Comparison of ENCODE assay signal across 20 cellular contexts in the genomic region with DNA sequence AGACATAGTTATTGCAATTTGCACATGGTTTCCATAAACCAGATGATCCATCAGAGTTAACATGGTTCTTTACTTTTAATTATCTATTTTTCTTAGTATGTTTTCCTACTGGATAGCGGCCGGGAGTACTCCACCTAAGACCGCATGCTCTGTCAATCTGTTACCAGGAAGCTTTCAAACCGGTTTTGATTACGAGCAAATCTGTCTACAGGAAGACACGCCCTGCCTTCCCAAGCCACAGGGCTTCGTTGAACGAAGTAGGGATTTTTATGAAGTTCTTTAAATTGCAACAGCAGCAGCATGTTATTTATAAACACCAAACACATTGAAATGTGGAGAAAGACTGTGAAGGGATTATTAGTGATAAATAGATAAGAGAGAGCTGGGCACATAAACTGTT.
DNase-seq lines count a peak whose midpoint lies in the region; ATAC-seq, FAIRE-seq and TF ChIP-seq lines count a peak whose summit lies in the region.
"Had no signal": no experiment of that assay in that cellular context is flagged by ENCODE, and none has a peak within 500 bp of the region (broad histone marks: within the 10 kb centered on the region; RNA-seq: fewer than 3 reads in every experiment).

No MANE protein-coding gene starts in this region.

- intact Hi-C loops in mucosa of descending colon (cut with DNase I, micrococcal nuclease), result no loop called here

- peak; percentile 97 for ATAC-seq in mucosa of descending colon
- ATAC-seq in GM19324 (IDR thresholded peaks at IDR 0.05; ENCODE audit: low FRiP score, unreplicated experiment), result no peak
- ATAC-seq: GM12878 had no signal

- TF ChIP-seq CTCF in mucosa of descending colon (IDR thresholded peaks at IDR 0.05) (no peak), GM13977 (IDR thresholded peaks at IDR 0.05; ENCODE audit: extremely low read depth, insufficient read depth, missing control alignments) (no peak)

- H3K36me3 ChIP-seq in mucosa of descending colon (ENCODE audit: low read depth), result no peaks in the 10 kb centered on the region
- H3K36me3 ChIP-seq: BE2C, Peyer's patch, SJSA1 had no signal

- DNase-seq in NCI-H748 (lab: John Stamatoyannopoulos, UW; ENCODE audit: unreplicated experiment), result peak; percentile 78
- DNase-seq in NCI-H748 treated with DMSO at 0.1 percent for 48 hours (lab: John Stamatoyannopoulos, UW), result no peak
- peak; percentile 34 to 79 (median 41) for DNase-seq in mucosa of descending colon
- DNase-seq in NK-92 (lab: John Stamatoyannopoulos, UW; ENCODE audit: unreplicated experiment), result no peak
- no peak for DNase-seq in GM13977 (ENCODE audit: low spot score)
- DNase-seq in activated T-cell treated with anti-CD3 and anti-CD28 coated beads, Interleukin-2, amount 50 U/mL, for 1 hour, result no peak
- DNase-seq: BE2C; CD4-positive, CD25-positive, alpha-beta regulatory T cell; KG1; NCI-H1417 treated with DMSO at 0.1 percent for 48 hours; NCI-H2029 treated with DMSO at 0.1 percent for 48 hours; NCI-H2227 treated with DMSO at 0.1 percent for 48 hours; NCI-H526; NK-92 treated with Interleukin-12 subunit alpha and Interleukin-12 subunit beta, amount 100 ng/mL, for 24 hours had no signal

- H3K4me3 ChIP-seq in mucosa of descending colon, result no peak overlapping the region
- H3K4me3 ChIP-seq: GM12878, Peyer's patch, SJSA1 had no signal

- no peaks in the 10 kb centered on the region for H3K9me3 ChIP-seq in mucosa of descending colon
- H3K9me3 ChIP-seq: BE2C, Peyer's patch, SJSA1 had no signal

- peak; percentile 5 for FAIRE-seq in colon (lab: Jason Lieb, UNC)
- FAIRE-seq: A204.1, GM12878 had no signal

- H3K4me1 ChIP-seq in mucosa of descending colon (ENCODE audit: low read depth), result no peaks in the 10 kb centered on the region
- H3K4me1 ChIP-seq: Peyer's patch, SJSA1 had no signal

- in situ Hi-C loops in GM13977 (cut with MboI; ENCODE audit: low pct_unique_long_range_greater_than_20kb, low sequenced_read_pairs, unreplicated experiment), result no loop called here

Comparison
In these comparisons a context has a peak if more than half of its experiments do, and no peak if none do; other contexts are left out.
1. DNase-seq: peak in NCI-H748 (single experiment) and mucosa of descending colon (3 of 3); none in NCI-H748 treated with DMSO at 0.1 percent for 48 hours (single experiment), NK-92 (single experiment), GM13977 (single experiment) and activated T-cell treated with anti-CD3 and anti-CD28 coated beads, Interleukin-2, amount 50 U/mL, for 1 hour (single experiment).